ENCODE assay signal across 19 cellular contexts in the genomic region with DNA sequence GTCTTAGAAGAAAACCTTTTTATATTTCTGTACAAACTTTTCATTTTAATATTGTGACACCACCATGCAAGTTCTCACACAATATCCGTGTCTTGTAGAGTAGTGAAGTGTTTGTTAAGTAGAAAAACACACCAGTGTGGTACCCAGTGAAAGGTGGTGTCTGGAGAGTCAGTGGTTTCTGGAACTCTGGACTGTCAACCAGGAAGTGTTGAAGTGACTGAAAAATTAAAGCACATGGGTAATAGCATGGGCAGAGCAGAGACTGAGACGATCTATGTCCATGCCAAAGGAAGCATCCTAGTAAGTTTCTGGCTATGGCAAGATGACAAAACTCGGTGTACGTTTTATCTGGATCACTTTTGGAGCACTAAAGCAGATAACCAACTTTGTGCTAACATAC.
"Had no signal": no experiment of that assay in that cellular context is flagged by ENCODE, and none has a peak within 500 bp of the region (broad histone marks: within the 10 kb centered on the region; RNA-seq: fewer than 3 reads in every experiment).

No MANE protein-coding gene starts in this region.

- H3K4me3 Mint-ChIP-seq: central memory CD8-positive, alpha-beta T cell; endodermal cell; nephron had no signal

- H3K27me3 Mint-ChIP-seq: central memory CD8-positive, alpha-beta T cell had no signal

- ATAC-seq: left cardiac atrium, lower lobe of right lung had no signal

- H3K27ac ChIP-seq: colonic mucosa, epithelial cell of prostate, lower lobe of right lung, tibial nerve had no signal

- DNase-seq: activated CD4-positive, alpha-beta T cell treated with anti-CD3 and anti-CD28 coated beads for 48 hours; activated CD4-positive, CD25-positive, alpha-beta regulatory T cell; activated naive CD4-positive, alpha-beta T cell; activated T-cell treated with anti-CD3 and anti-CD28 coated beads for 4 hours; aorta; colonic mucosa; endodermal cell; foreskin fibroblast; left cardiac atrium; lower lobe of right lung; nucleus accumbens; stimulated activated naive CD4-positive, alpha-beta T cell treated with Interleukin-2 at 50 U/mL for 16 hours; T-helper 1 cell; T-helper 9 cell had no signal

- H3K27me3 ChIP-seq: colonic mucosa, tibial nerve had no signal

- H3K4me1 Mint-ChIP-seq: endodermal cell had no signal

- H3K9me3 ChIP-seq: colonic mucosa, lower lobe of right lung, tibial nerve had no signal

- FAIRE-seq: urothelium cell line had no signal

- H3K4me3 ChIP-seq: colonic mucosa, lower lobe of right lung, tibial nerve had no signal

- H3K9me3 Mint-ChIP-seq: central memory CD8-positive, alpha-beta T cell had no signal

- H3K27ac Mint-ChIP-seq: endodermal cell, nephron had no signal

- H3K4me1 ChIP-seq: colonic mucosa, lower lobe of right lung, tibial nerve had no signal

- H3K36me3 ChIP-seq: colonic mucosa had no signal
